9 cellular contexts compared by ENCODE assay signal in genomic region chr1:213986925-213987250, GRCh38. TPM values are rescaled to one million over a fixed set of nuclear protein-coding genes. Genes with fewer than 3 reads are reported as not detected.
DNase-seq lines count a peak whose midpoint lies in the region; ATAC-seq, FAIRE-seq and TF ChIP-seq lines count a peak whose summit lies in the region.
"Had no signal": no experiment of that assay in that cellular context is flagged by ENCODE, and none has a peak within 500 bp of the region (broad histone marks: within the 10 kb centered on the region; RNA-seq: fewer than 3 reads in every experiment).

No MANE protein-coding gene starts in this region.

- H2BK20ac ChIP-seq in H1 (ENCODE audit: low read length) = no peak overlapping the region

- no peak overlapping the region for H4K91ac ChIP-seq in H1 (replicated peaks; ENCODE audit: insufficient read length, low read length)

- H3K27ac ChIP-seq in HUES6 (ENCODE audit: low read depth, low read length) = no peak overlapping the region
- no peak overlapping the region for H3K27ac ChIP-seq in H1 (ENCODE audit: low read depth, low read length)

- no peak overlapping the region for H2AFZ ChIP-seq in H1 (ENCODE audit: low read length)

- peaks cover 69% of the 10 kb centered on the region for H3K4me1 Mint-ChIP-seq in neural crest cell

- H2BK120ac ChIP-seq in H1 (replicated peaks; ENCODE audit: low read depth, low read length) = no peak overlapping the region

- no peak overlapping the region for H2BK12ac ChIP-seq in H1 (ENCODE audit: low read depth, low read length)

- CTCF ChIA-PET in H1 (lab: Charles Lee; ENCODE audit: partially characterized antibody) = interaction anchor here (1.1 to 1.4 kb wide), 2 partner anchors 118 to 136 kb away, joined by 3 to 4 read pairs; no protein-coding TSS in a partner anchor

- no peaks in the 10 kb centered on the region for H3K36me3 Mint-ChIP-seq in neural crest cell (ENCODE audit: low read depth)

- TF ChIP-seq CTCF in AG10803 (conservative IDR thresholded peaks at IDR 0.05; ENCODE audit: low read length) (no peak), H1 (IDR thresholded peaks at IDR 0.05; ENCODE audit: control extremely low read depth in 1 of 3, insufficient read depth in 1 of 3, low read depth in 1 of 3, low read length in 3 of 3) (no peak), neural crest cell (conservative IDR thresholded peaks at IDR 0.05) (no peak)

- H3K9me3 Mint-ChIP-seq in neural crest cell = no peaks in the 10 kb centered on the region

- H3K9ac ChIP-seq in HUES6 (ENCODE audit: low read length) (no peak overlapping the region), H1 (replicated peaks in 1 of 4; ENCODE audit: extremely low read depth in 1 of 4, low read depth in 3 of 4, low read length in 3 of 4) (no peak overlapping the region)

- H3K4me1 ChIP-seq in HUES6 (ENCODE audit: control insufficient read depth, insufficient read depth, low read length) (peaks cover 55% of the 10 kb centered on the region), H1 (replicated peaks in 1 of 4; ENCODE audit: control insufficient read depth in 3 of 4, insufficient read depth in 4 of 4, low read length in 3 of 4) (peaks cover 21 to 42% (median 27%) of the 10 kb centered on the region in 4 experiments)

- no peak overlapping the region for H4K5ac ChIP-seq in H1 (ENCODE audit: insufficient read length, low read depth, low read length)

- H3K23ac ChIP-seq in H1 (ENCODE audit: insufficient read length) = no peak overlapping the region

- DNase-seq in AG10803 (ENCODE audit: low read depth) = no peak
- DNase-seq in H1 (ENCODE audit: low read depth in 1 of 2, low spot score in 2 of 2) = no peak
- no peak for DNase-seq in neural crest cell (ENCODE audit: low read depth, low spot score)
- no peak for DNase-seq in middle frontal gyrus (ENCODE audit: extremely low spot score, low spot score)
- DNase-seq in NCI-H1436 (lab: John Stamatoyannopoulos, UW) = no peak
- DNase-seq: activated CD4-positive, alpha-beta T cell treated with anti-CD3 and anti-CD28 coated beads, Interleukin-2, amount 50 U/mL, for 4 hours had no signal

- no peaks in the 10 kb centered on the region for H3K79me1 ChIP-seq in H1 (ENCODE audit: low read depth, low read length)

- H4K8ac ChIP-seq in H1 (ENCODE audit: extremely low read depth, insufficient read depth, low read length) = no peak overlapping the region

- H3K27me3 ChIP-seq in HUES6 (ENCODE audit: control insufficient read depth, insufficient read depth, low read length) (peaks cover 86% of the 10 kb centered on the region), H1 (replicated peaks in 1 of 4; ENCODE audit: control insufficient read depth in 3 of 4, extremely low read depth in 1 of 4, insufficient read depth in 3 of 4, low read length in 3 of 4) (peaks cover 41 to 77% (median 71%) of the 10 kb centered on the region in 4 experiments)

- H3K4me3 ChIP-seq in AG10803 (ENCODE audit: low read length) = peak overlapping the region; percentile 65
- H3K4me3 ChIP-seq in HUES6 (ENCODE audit: low read depth, low read length) = peak overlapping the region; percentile 82
- peak overlapping the region in 3 of 4 experiments; percentile 26 to 85 (median 71); a peak in 5 of 8 replicates for H3K4me3 ChIP-seq in H1 (ENCODE audit: extremely low read depth in 1 of 4, insufficient read depth in 2 of 4, low read depth in 3 of 4, low read length in 4 of 4)

- 6% methylated on average over 6 of the region's 6 CpGs; no CpG with 5 or more reads in 1 of the 2 experiments for WGBS in H1 (ENCODE audit: extremely low coverage in 1 of 2, insufficient coverage in 1 of 2, insufficient read length in 1 of 2, insufficient replicate concordance in 2 of 2, low coverage in 1 of 2, low lambda C conversion rate in 2 of 2, missing lambda C conversion rate in 1 of 2), 2 experiments

- POLR2A ChIA-PET in H1 (lab: Charles Lee; ENCODE audit: partially characterized antibody) = no interaction called here

- no peaks in the 10 kb centered on the region for H3K79me2 ChIP-seq in H1 (ENCODE audit: control insufficient read depth in 1 of 2, insufficient read depth in 2 of 2, low read length in 2 of 2)

- no peak overlapping the region for H3K27ac Mint-ChIP-seq in neural crest cell (ENCODE audit: unreplicated experiment)

- no peak for FAIRE-seq in H1 (lab: Jason Lieb, UNC)

- H3K4ac ChIP-seq in H1 (replicated peaks; ENCODE audit: insufficient read length, low read depth, low read length) = no peak overlapping the region

- no peak overlapping the region for H2BK5ac ChIP-seq in H1 (ENCODE audit: low read depth, low read length)

- H2AK5ac ChIP-seq in H1 (ENCODE audit: low read depth, low read length) = no peak overlapping the region

- H3K9me3 ChIP-seq in HUES6 (ENCODE audit: control insufficient read depth, insufficient read depth, low read depth, low read length) (no peaks in the 10 kb centered on the region), H1 (ENCODE audit: insufficient read depth in 2 of 2, low read depth in 1 of 2, low read length in 1 of 2) (no peaks in the 10 kb centered on the region)

- peak overlapping the region; percentile 89 to 93 for H3K4me2 ChIP-seq in H1 (ENCODE audit: insufficient read depth in 1 of 2, low read depth in 2 of 2, low read length in 2 of 2)

- no peak for ATAC-seq in GM21515 (IDR thresholded peaks at IDR 0.05; ENCODE audit: unreplicated experiment)
- no peak for ATAC-seq in HG03280 (IDR thresholded peaks at IDR 0.05; ENCODE audit: unreplicated experiment)

- H2BK15ac ChIP-seq in H1 (ENCODE audit: low read length) = no peak overlapping the region

- H3K27me3 Mint-ChIP-seq in neural crest cell (ENCODE audit: low read depth) = peaks cover 94% of the 10 kb centered on the region

- peak overlapping the region; percentile 98 for H3K4me3 Mint-ChIP-seq in neural crest cell

- H3K56ac ChIP-seq in H1 (replicated peaks; ENCODE audit: insufficient read length, low read depth, low read length) = no peak overlapping the region

- TF ChIP-seq RAD21 in H1 (IDR thresholded peaks at IDR 0.05 in 1 of 2, conservative IDR thresholded peaks at IDR 0.05 in 1 of 2; ENCODE audit: low read depth in 2 of 2, low read length in 2 of 2) = no peak

- TF ChIP-seq POLR2A in H1 (IDR thresholded peaks at IDR 0.05; ENCODE audit: control extremely low read depth in 1 of 2, low read depth in 2 of 2, low read length in 2 of 2) = no peak

- no peak overlapping the region for H3K14ac ChIP-seq in H1 (ENCODE audit: insufficient read length)

- no peak for TF ChIP-seq EP300 in H1 (IDR thresholded peaks at IDR 0.05; ENCODE audit: borderline replicate concordance in 1 of 2, low read depth in 2 of 2, low read length in 2 of 2)

- no peaks in the 10 kb centered on the region for H3K36me3 ChIP-seq in HUES6 (ENCODE audit: control insufficient read depth, insufficient read depth, low read length)
- H3K36me3 ChIP-seq in H1 (ENCODE audit: control insufficient read depth in 2 of 4, insufficient read depth in 4 of 4, low read length in 3 of 4) = no peaks in the 10 kb centered on the region

- H4K20me1 ChIP-seq in H1 (replicated peaks in 1 of 2; ENCODE audit: control insufficient read depth in 1 of 2, insufficient read depth in 2 of 2, low read length in 2 of 2) = peaks cover 7 to 13% of the 10 kb centered on the region in 2 experiments

- no peak overlapping the region for H3K18ac ChIP-seq in H1 (ENCODE audit: extremely low read depth, low read length)

- H3K23me2 ChIP-seq in H1 (ENCODE audit: low read depth, low read length) = peaks cover 36% of the 10 kb centered on the region

TF ChIP-seq in H1, 55 proteins besides CTCF, POLR2A, EP300 and RAD21:
- TF ChIP-seq CBX5 (IDR thresholded peaks at IDR 0.05; ENCODE audit: low read depth, low read length) = no peak
- no peak for TF ChIP-seq RFX5 (IDR thresholded peaks at IDR 0.05; ENCODE audit: borderline replicate concordance, low read depth, low read length)
- TF ChIP-seq TEAD4 (IDR thresholded peaks at IDR 0.05; ENCODE audit: low read depth, low read length) = no peak
- no peak for TF ChIP-seq ASH2L (IDR thresholded peaks at IDR 0.05; ENCODE audit: low read length)
- TF ChIP-seq TCF12 (IDR thresholded peaks at IDR 0.05; ENCODE audit: low read depth, low read length) = no peak
- TF ChIP-seq RNF2 (IDR thresholded peaks at IDR 0.05; ENCODE audit: borderline replicate concordance, low read depth, low read length, missing control alignments, poor library complexity, severe bottlenecking) = no peak
- no peak for TF ChIP-seq SIRT6 (IDR thresholded peaks at IDR 0.05; ENCODE audit: low read length)
- TF ChIP-seq POLR2AphosphoS5 (IDR thresholded peaks at IDR 0.05; ENCODE audit: low read depth, low read length) = no peak
- no peak for TF ChIP-seq JUND (IDR thresholded peaks at IDR 0.05; ENCODE audit: low read length)
- no peak for TF ChIP-seq TBP (IDR thresholded peaks at IDR 0.05; ENCODE audit: low read depth, low read length)
- no peak for TF ChIP-seq NRF1 (IDR thresholded peaks at IDR 0.05; ENCODE audit: low read depth, low read length)
- TF ChIP-seq CREB1 (IDR thresholded peaks at IDR 0.05) = no peak
TF ChIP-seq in H1: peak in this region for 0.

RNA-seq across cellular contexts. Expression of gene PROX1, which starts 0.9 kb away (rescaled TPM):
- 1.5 and 2.0 TPM in 2 replicates for total RNA-seq in H1 (2021; fragmentation: NEBNext Ultra II Directional; extraction: Animal tissue kit (Norgen Biotek cat#: 25700))
- polyA plus RNA-seq in H1 (2011; rRNA removed) = 0.30 and 0.82 TPM in 2 replicates
- 0.30 TPM for polyA plus RNA-seq in H1 (2011; cell fraction: cytosol; rRNA removed)
- 0.80 TPM for polyA plus RNA-seq in H1 (2011; cell fraction: nucleus; rRNA removed)
- 0.33 to 0.96 TPM (median 0.75 TPM) in 4 replicates for polyA plus RNA-seq in H1 (2012, experiment 1 of 2)
- 0.45 TPM for polyA plus RNA-seq in H1 (2012, experiment 2 of 2)
- 0.32 TPM for polyA plus RNA-seq in H1 (2013, experiment 1 of 2)
- polyA plus RNA-seq in H1 (2013, experiment 2 of 2) = 0.40 TPM
- 0.54 and 2.3 TPM in 2 replicates for polyA minus RNA-seq in H1 (2011; rRNA and poly(A)+ RNA removed)
- polyA minus RNA-seq in H1 (2011; cell fraction: cytosol; rRNA and poly(A)+ RNA removed) = 1.0 TPM
- 3.6 TPM for polyA minus RNA-seq in H1 (2011; cell fraction: nucleus; rRNA and poly(A)+ RNA removed)
- 14.3 and 17.5 TPM in 2 replicates for total RNA-seq in neural crest cell
